ENCODE assay signal across 1 cellular context in the genomic region with DNA sequence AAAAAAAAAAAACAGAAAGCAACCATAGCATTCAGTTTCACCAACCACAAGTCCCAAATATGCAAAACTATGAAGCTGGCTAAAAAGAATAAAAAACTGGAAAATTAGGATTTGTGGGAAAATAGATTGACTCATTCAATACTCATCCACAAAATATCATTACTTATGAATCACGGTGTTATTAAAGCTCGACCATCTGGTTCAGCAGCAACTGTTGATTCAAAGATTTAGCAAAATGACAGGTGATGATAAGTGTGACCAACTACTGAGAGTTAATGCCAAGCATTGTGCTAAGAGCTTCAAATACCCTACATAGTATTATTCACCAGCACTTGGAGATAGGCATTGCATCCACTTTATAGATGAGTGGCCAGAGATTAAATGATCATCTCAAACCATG.
TF ChIP-seq lines count a peak whose summit lies in the region.

No MANE protein-coding gene starts in this region.

TF ChIP-seq in SK-N-SH, 30 proteins besides CTCF, POLR2A, EP300 and RAD21 (continued from another document):
- TF ChIP-seq, protein P1, sequence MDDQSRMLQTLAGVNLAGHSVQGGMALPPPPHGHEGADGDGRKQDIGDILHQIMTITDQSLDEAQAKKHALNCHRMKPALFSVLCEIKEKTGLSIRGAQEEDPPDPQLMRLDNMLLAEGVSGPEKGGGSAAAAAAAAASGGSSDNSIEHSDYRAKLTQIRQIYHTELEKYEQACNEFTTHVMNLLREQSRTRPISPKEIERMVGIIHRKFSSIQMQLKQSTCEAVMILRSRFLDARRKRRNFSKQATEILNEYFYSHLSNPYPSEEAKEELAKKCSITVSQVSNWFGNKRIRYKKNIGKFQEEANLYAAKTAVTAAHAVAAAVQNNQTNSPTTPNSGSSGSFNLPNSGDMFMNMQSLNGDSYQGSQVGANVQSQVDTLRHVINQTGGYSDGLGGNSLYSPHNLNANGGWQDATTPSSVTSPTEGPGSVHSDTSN (IDR thresholded peaks at IDR 0.05): peak; percentile 99
- TF ChIP-seq, protein P2, sequence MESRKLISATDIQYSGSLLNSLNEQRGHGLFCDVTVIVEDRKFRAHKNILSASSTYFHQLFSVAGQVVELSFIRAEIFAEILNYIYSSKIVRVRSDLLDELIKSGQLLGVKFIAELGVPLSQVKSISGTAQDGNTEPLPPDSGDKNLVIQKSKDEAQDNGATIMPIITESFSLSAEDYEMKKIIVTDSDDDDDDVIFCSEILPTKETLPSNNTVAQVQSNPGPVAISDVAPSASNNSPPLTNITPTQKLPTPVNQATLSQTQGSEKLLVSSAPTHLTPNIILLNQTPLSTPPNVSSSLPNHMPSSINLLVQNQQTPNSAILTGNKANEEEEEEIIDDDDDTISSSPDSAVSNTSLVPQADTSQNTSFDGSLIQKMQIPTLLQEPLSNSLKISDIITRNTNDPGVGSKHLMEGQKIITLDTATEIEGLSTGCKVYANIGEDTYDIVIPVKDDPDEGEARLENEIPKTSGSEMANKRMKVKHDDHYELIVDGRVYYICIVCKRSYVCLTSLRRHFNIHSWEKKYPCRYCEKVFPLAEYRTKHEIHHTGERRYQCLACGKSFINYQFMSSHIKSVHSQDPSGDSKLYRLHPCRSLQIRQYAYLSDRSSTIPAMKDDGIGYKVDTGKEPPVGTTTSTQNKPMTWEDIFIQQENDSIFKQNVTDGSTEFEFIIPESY (IDR thresholded peaks at IDR 0.05; ENCODE audit: borderline replicate concordance, low read depth): peak; percentile 93
- TF ChIP-seq FOXM1 (IDR thresholded peaks at IDR 0.05; ENCODE audit: low read depth) (peak; percentile 84), NRF1 (IDR thresholded peaks at IDR 0.05; ENCODE audit: low read depth, low read length) (no peak), YY1 (IDR thresholded peaks at IDR 0.05; ENCODE audit: low read depth) (no peak), TEAD4 (IDR thresholded peaks at IDR 0.05; ENCODE audit: borderline replicate concordance, insufficient read depth) (peak; percentile 97), SMC3 (IDR thresholded peaks at IDR 0.05; ENCODE audit: low read depth, low read length) (no peak), SIN3A (IDR thresholded peaks at IDR 0.05; ENCODE audit: borderline replicate concordance, low read depth, low read length) (peak; percentile 68; the same call in 1 of the 2 replicates)
